29 cellular contexts compared by ENCODE assay signal in the genomic region with DNA sequence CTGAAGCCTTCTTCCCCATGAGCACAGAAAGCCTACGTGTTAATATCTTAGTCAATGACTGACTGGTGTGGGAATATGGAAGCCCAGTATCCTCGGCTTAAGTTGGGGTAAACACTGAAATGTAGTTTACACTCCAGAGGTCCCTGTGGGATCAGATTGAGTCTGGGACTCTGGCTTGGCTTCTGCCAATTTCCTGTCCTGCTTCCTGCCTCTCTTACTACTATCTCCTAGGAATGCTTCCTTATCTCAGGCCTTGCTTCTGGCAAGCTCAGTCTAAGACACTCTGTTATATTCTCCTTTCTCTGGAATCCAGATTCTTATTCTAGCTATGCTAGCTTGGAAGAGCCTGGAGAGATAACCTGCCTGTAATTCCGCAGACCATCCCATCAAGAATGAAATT.
DNase-seq lines count a peak whose midpoint lies in the region; ATAC-seq and TF ChIP-seq lines count a peak whose summit lies in the region.
"Had no signal": no experiment of that assay in that cellular context is flagged by ENCODE, and none has a peak within 500 bp of the region (broad histone marks: within the 10 kb centered on the region; RNA-seq: fewer than 3 reads in every experiment).

No MANE protein-coding gene starts in this region.

- H3K4me3 ChIP-seq in A673 (ENCODE audit: low read depth, low read length, poor library complexity, severe bottlenecking) (no peak overlapping the region), HUES6 (ENCODE audit: low read depth, low read length) (no peak overlapping the region), fibroblast of pulmonary artery (replicated peaks; ENCODE audit: low read depth, low read length) (no peak overlapping the region), endodermal cell (ENCODE audit: low read length) (no peak overlapping the region), foreskin fibroblast (ENCODE audit: low read depth in 1 of 2, low read length in 2 of 2) (no peak overlapping the region)
- H3K4me3 ChIP-seq: A549, adrenal gland, SJSA1, skin epidermis, tibial nerve had no signal

- H3K9me3 Mint-ChIP-seq in endodermal cell = no peaks in the 10 kb centered on the region
- H3K9me3 Mint-ChIP-seq in naive thymus-derived CD8-positive, alpha-beta T cell = peaks cover 0 to 4% (median 0%) of the 10 kb centered on the region in 9 donors
- H3K9me3 Mint-ChIP-seq: T-helper 1 cell treated with Interleukin-12 subunit alpha and Interleukin-12 subunit beta and Interleukin-4 antibody, amounts not matched to agents 30 μg/mL and 1 μg/mL, for 36 hours had no signal

- POLR2A ChIA-PET in A673 (lab: Charles Lee; ENCODE audit: low non-redundant PET) = no interaction called here
- POLR2A ChIA-PET in naive thymus-derived CD8-positive, alpha-beta T cell (lab: Charles Lee) = no interaction called here

- no TSS peak for BruUV-seq in A673 (replicated peaks; lab: Mats Ljungman, UMichigan)

- H3K27me3 ChIP-seq in A673 (replicated peaks; ENCODE audit: insufficient read depth, low read depth, low read length, poor library complexity) (no peaks in the 10 kb centered on the region), HUES6 (ENCODE audit: control insufficient read depth, insufficient read depth, low read length) (no peaks in the 10 kb centered on the region), endodermal cell (ENCODE audit: control insufficient read depth, insufficient read depth, low read length, poor library complexity, severe bottlenecking) (no peaks in the 10 kb centered on the region)
- H3K27me3 ChIP-seq: adrenal gland, SJSA1, tibial nerve had no signal

- H3K36me3 Mint-ChIP-seq in endodermal cell (ENCODE audit: low read depth) = no peaks in the 10 kb centered on the region
- no peaks in the 10 kb centered on the region for H3K36me3 Mint-ChIP-seq in naive thymus-derived CD8-positive, alpha-beta T cell
- H3K36me3 Mint-ChIP-seq: mesothelial cell of epicardium, naive B cell had no signal

- 86 to 93% methylated on average over 1 to 3 of the region's 3 CpGs for WGBS in endodermal cell (ENCODE audit: insufficient coverage in 1 of 2, insufficient read length in 1 of 2), 2 experiments

- peak overlapping the region; percentile 52 for H3K9ac ChIP-seq in HUES6 (ENCODE audit: low read length)
- H3K9ac ChIP-seq in endodermal cell (ENCODE audit: extremely low read depth, low read length, poor library complexity, severe bottlenecking) = no peak overlapping the region

- H3K4me1 ChIP-seq in A673 (ENCODE audit: insufficient read depth, low read length, poor library complexity, severe bottlenecking) (peaks cover 12% of the 10 kb centered on the region), HUES6 (ENCODE audit: control insufficient read depth, insufficient read depth, low read length) (peaks cover under 1% of the 10 kb centered on the region; the same call in 1 of the 2 replicates), endodermal cell (ENCODE audit: control insufficient read depth, insufficient read depth, low read length) (no peaks in the 10 kb centered on the region)
- H3K4me1 ChIP-seq: A549, adrenal gland, tibial nerve had no signal

- H3K4me3 Mint-ChIP-seq in endodermal cell = no peak overlapping the region
- no peak overlapping the region for H3K4me3 Mint-ChIP-seq in naive thymus-derived CD8-positive, alpha-beta T cell
- H3K4me3 Mint-ChIP-seq: activated naive CD4-positive, alpha-beta T cell treated with anti-CD3 and anti-CD28 coated beads for 36 hours; activated T-helper 1 cell treated with anti-CD3 and anti-CD28 coated beads, Interleukin-12 subunit alpha, Interleukin-12 subunit beta, Interleukin-2, Interleukin-4 antibody, amounts not matched to agents 30 ng/mL and 10 ng/mL and 1 ng/mL, durations not matched to agents 14 hours and 24 hours and 36 hours; B cell; mesothelial cell of epicardium; naive B cell; T-helper 1 cell treated with Interleukin-12 subunit alpha and Interleukin-12 subunit beta and Interleukin-4 antibody, amounts not matched to agents 30 μg/mL and 1 μg/mL, for 36 hours had no signal

- CTCF ChIA-PET in A673 (lab: Charles Lee) = no interaction called here

- intact Hi-C loops in A673 (cut with micrococcal nuclease; ENCODE audit: unreplicated experiment) = no loop called here

- H3K27ac ChIP-seq in A673 (ENCODE audit: low read depth, low read length, poor library complexity, severe bottlenecking) = no peak overlapping the region
- peak overlapping the region; percentile 32; the same call in 1 of the 2 replicates for H3K27ac ChIP-seq in HUES6 (ENCODE audit: low read depth, low read length)
- no peak overlapping the region for H3K27ac ChIP-seq in endodermal cell (ENCODE audit: low read depth, low read length)
- H3K27ac ChIP-seq: A549, adrenal gland, SJSA1, skin epidermis, tibial nerve had no signal

- ATAC-seq in left lobe of liver (peak; percentile 61), GM19463 (IDR thresholded peaks at IDR 0.05; ENCODE audit: unreplicated experiment) (no peak)
- ATAC-seq in naive thymus-derived CD8-positive, alpha-beta T cell = no peak
- ATAC-seq: A549; activated CD4-positive, CD25-positive, alpha-beta regulatory T cell treated with anti-CD3 and anti-CD28 coated beads, Interleukin-2, amount 50 U/mL, for 24 hours; Panc1 had no signal

- no peaks in the 10 kb centered on the region for H3K27me3 Mint-ChIP-seq in endodermal cell (ENCODE audit: insufficient read depth)
- peaks cover 0 to 13% (median 1%) of the 10 kb centered on the region in 5 donors for H3K27me3 Mint-ChIP-seq in naive thymus-derived CD8-positive, alpha-beta T cell
- H3K27me3 Mint-ChIP-seq: B cell had no signal

- no peaks in the 10 kb centered on the region for H3K9me3 ChIP-seq in A673 (ENCODE audit: low read depth, low read length, poor library complexity, severe bottlenecking)
- H3K9me3 ChIP-seq in HUES6 (ENCODE audit: control insufficient read depth, insufficient read depth, low read depth, low read length) = no peaks in the 10 kb centered on the region; the same call in 1 of the 2 replicates
- H3K9me3 ChIP-seq in endodermal cell (ENCODE audit: control insufficient read depth, low read length) = no peaks in the 10 kb centered on the region
- H3K9me3 ChIP-seq: A549, adrenal gland, tibial nerve had no signal

- H3K36me3 ChIP-seq in A673 (ENCODE audit: insufficient read depth, low read length, poor library complexity, severe bottlenecking) (no peaks in the 10 kb centered on the region), HUES6 (ENCODE audit: control insufficient read depth, insufficient read depth, low read length) (no peaks in the 10 kb centered on the region), endodermal cell (ENCODE audit: control insufficient read depth, insufficient read depth, low read length) (no peaks in the 10 kb centered on the region)
- H3K36me3 ChIP-seq: adrenal gland, SJSA1, tibial nerve had no signal

- peaks cover 11% of the 10 kb centered on the region for H3K4me1 Mint-ChIP-seq in endodermal cell
- no peaks in the 10 kb centered on the region for H3K4me1 Mint-ChIP-seq in naive thymus-derived CD8-positive, alpha-beta T cell
- H3K4me1 Mint-ChIP-seq: B cell, naive B cell had no signal

- DNase-seq in A673 (ENCODE audit: low spot score) (peak; percentile 29), fibroblast of pulmonary artery (ENCODE audit: low read depth) (peak; percentile 61), left lobe of liver (ENCODE audit: low spot score) (no peak), endodermal cell (no peak), foreskin fibroblast (no peak)
- no peak for DNase-seq in naive thymus-derived CD8-positive, alpha-beta T cell
- DNase-seq: activated CD4-positive, alpha-beta T cell treated with anti-CD3 and anti-CD28 coated beads, Interleukin-2, amount 50 U/mL, for 48 hours; activated naive CD4-positive, alpha-beta T cell treated with anti-CD3 and anti-CD28 coated beads for 36 hours; dermis blood vessel endothelial cell; DMS153; H7; naive B cell; NCI-H1092 treated with DMSO at 0.1 percent for 48 hours; NCI-H187 treated with DMSO at 0.1 percent for 48 hours; NCI-H526 treated with DMSO at 0.1 percent for 48 hours; stimulated activated CD4-positive, alpha-beta T cell treated with anti-CD3 and anti-CD28 coated beads, Interleukin-1b, Interleukin-23, amount 100 ng/mL, for 48 hours had no signal

- H3K27ac Mint-ChIP-seq in endodermal cell = no peak overlapping the region
- H3K27ac Mint-ChIP-seq in naive thymus-derived CD8-positive, alpha-beta T cell = no peak overlapping the region
- H3K27ac Mint-ChIP-seq: activated naive CD4-positive, alpha-beta T cell treated with anti-CD3 and anti-CD28 coated beads for 36 hours; activated T-helper 1 cell treated with anti-CD3 and anti-CD28 coated beads, Interleukin-12 subunit alpha, Interleukin-12 subunit beta, Interleukin-2, Interleukin-4 antibody, amounts not matched to agents 30 ng/mL and 10 ng/mL and 1 ng/mL, durations not matched to agents 14 hours and 24 hours and 36 hours; B cell; mesothelial cell of epicardium; naive B cell; T-helper 1 cell treated with Interleukin-12 subunit alpha and Interleukin-12 subunit beta and Interleukin-4 antibody, amounts not matched to agents 30 μg/mL and 1 μg/mL, for 36 hours had no signal

- TF ChIP-seq CTCF in A673 (conservative IDR thresholded peaks at IDR 0.05; ENCODE audit: low read depth, low read length) = no peak
- no peak for TF ChIP-seq CTCF in fibroblast of pulmonary artery (IDR thresholded peaks at IDR 0.05; ENCODE audit: low read length, missing control alignments)
- no peak for TF ChIP-seq CTCF in endodermal cell (conservative IDR thresholded peaks at IDR 0.05)
- no peak for TF ChIP-seq CTCF in foreskin fibroblast (IDR thresholded peaks at IDR 0.05; ENCODE audit: low read depth, low read length)

Comparison
In these comparisons a context has a peak if more than half of its experiments do, and no peak if none do; other contexts are left out.
1. DNase-seq: peak in A673 (single experiment) and fibroblast of pulmonary artery (single experiment); none in left lobe of liver (single experiment), endodermal cell (single experiment), naive thymus-derived CD8-positive, alpha-beta T cell (0 of 10) and foreskin fibroblast (0 of 2).